ENCODE assay signal across 26 cellular contexts in genomic region chr5:154722097-154722496, GRCh38. TPM values are rescaled to one million over a fixed set of nuclear protein-coding genes. Genes with fewer than 3 reads are reported as not detected.
DNase-seq lines count a peak whose midpoint lies in the region; ATAC-seq and TF ChIP-seq lines count a peak whose summit lies in the region.
"Had no signal": no experiment of that assay in that cellular context is flagged by ENCODE, and none has a peak within 500 bp of the region (broad histone marks: within the 10 kb centered on the region; RNA-seq: fewer than 3 reads in every experiment).

No MANE protein-coding gene starts in this region.

- H3K9me3 ChIP-seq in HUES48 (ENCODE audit: control insufficient read depth, insufficient read depth, low read length): no peaks in the 10 kb centered on the region
- H3K9me3 ChIP-seq in iPS-18a (ENCODE audit: control insufficient read depth, low read depth, low read length): no peaks in the 10 kb centered on the region
- H3K9me3 ChIP-seq: BLaER1, MG63, SJCRH30 had no signal

- H3K79me2 ChIP-seq in GM23338 (replicated peaks; ENCODE audit: insufficient read depth): peaks cover 51% of the 10 kb centered on the region

- H3K4me3 Mint-ChIP-seq in GM23338: peak overlapping the region; percentile 37
- H3K4me3 Mint-ChIP-seq: CD4-positive, CD25-positive, alpha-beta regulatory T cell; HFFc6 had no signal

- H3K9ac ChIP-seq in HUES48 (ENCODE audit: low read depth, low read length) (no peak overlapping the region), iPS-18a (ENCODE audit: low read length) (no peak overlapping the region)
- H3K9ac ChIP-seq: BLaER1 had no signal

- TF ChIP-seq CTCF in GM23338 (conservative IDR thresholded peaks at IDR 0.05; ENCODE audit: low read depth in 2 of 2): no peak

- peaks cover 48% of the 10 kb centered on the region for H3K4me1 Mint-ChIP-seq in GM23338
- H3K4me1 Mint-ChIP-seq: CD4-positive, CD25-positive, alpha-beta regulatory T cell had no signal

- H3K36me3 ChIP-seq in GM23338 (ENCODE audit: insufficient read depth) (0 out of 2 replicates have a peak, but pooled peaks cover 3% of the 10 kb centered on the region), HUES48 (ENCODE audit: control insufficient read depth, insufficient read depth, low read length) (peaks cover 4% of the 10 kb centered on the region; the same call in 1 of the 2 replicates), iPS-18a (ENCODE audit: control insufficient read depth, low read depth, low read length) (no peaks in the 10 kb centered on the region)
- H3K36me3 ChIP-seq: BLaER1, MG63, SJCRH30 had no signal

- H3K4me3 ChIP-seq in GM23338 (peak overlapping the region; percentile 8), HUES48 (ENCODE audit: low read depth, low read length) (peak overlapping the region; percentile 40; the same call in 1 of the 2 replicates), iPS-18a (ENCODE audit: low read length) (peak overlapping the region; percentile 28)
- H3K4me3 ChIP-seq: BLaER1, MG63, PC-9, SJCRH30 had no signal

- no peaks in the 10 kb centered on the region for H3K9me2 ChIP-seq in GM23338 (ENCODE audit: insufficient read depth)

- peak overlapping the region; percentile 66 for H3K4me2 ChIP-seq in GM23338
- H3K4me2 ChIP-seq: BLaER1, PC-9 had no signal

- DNase-seq in GM23338 (ENCODE audit: low spot score) (peak; percentile 31), dermis microvascular lymphatic vessel endothelial cell (ENCODE audit: low read depth in 2 of 2) (peak; percentile 34 to 35), NCI-H226 (no peak)
- DNase-seq in activated CD4-positive, alpha-beta T cell treated with anti-CD3 and anti-CD28 coated beads for 48 hours: no peak
- DNase-seq: CD4-positive, CD25-positive, alpha-beta regulatory T cell; DMS153; DND-41; H7; HFFc6; KBM-7; MG63; NCI-H1105 treated with DMSO at 0.1 percent for 48 hours; NCI-H146; NCI-H1930; NCI-H2107; NCI-H446; NCI-H524 treated with DMSO at 0.1 percent for 48 hours; PC-9; SJCRH30 had no signal

- H3K27me3 Mint-ChIP-seq in GM23338 (ENCODE audit: insufficient read depth, low read depth, poor library complexity): no peaks in the 10 kb centered on the region
- H3K27me3 Mint-ChIP-seq: CD4-positive, CD25-positive, alpha-beta regulatory T cell had no signal

- H3K4me1 ChIP-seq in GM23338 (ENCODE audit: insufficient read depth) (peaks cover 33% of the 10 kb centered on the region), HUES48 (ENCODE audit: control insufficient read depth, insufficient read depth, low read length) (peaks cover 24% of the 10 kb centered on the region), iPS-18a (ENCODE audit: control insufficient read depth, low read depth, low read length) (peaks cover 25% of the 10 kb centered on the region)
- H3K4me1 ChIP-seq: BLaER1, SJCRH30 had no signal

- no peaks in the 10 kb centered on the region for H3K9me3 Mint-ChIP-seq in GM23338
- H3K9me3 Mint-ChIP-seq: CD4-positive, CD25-positive, alpha-beta regulatory T cell; HFFc6 had no signal

- H3K27ac Mint-ChIP-seq in GM23338: peak overlapping the region; percentile 86
- H3K27ac Mint-ChIP-seq: CD4-positive, CD25-positive, alpha-beta regulatory T cell; HFFc6 had no signal

- H3K36me3 Mint-ChIP-seq in GM23338 (ENCODE audit: low read depth): peaks cover 10% of the 10 kb centered on the region; the same call in 2 of the 3 replicates
- H3K36me3 Mint-ChIP-seq: CD4-positive, CD25-positive, alpha-beta regulatory T cell had no signal

- ATAC-seq in GM23338: peak; percentile 73
- no peak for ATAC-seq in GM18867 (IDR thresholded peaks at IDR 0.05; ENCODE audit: unreplicated experiment)
- ATAC-seq in HG03378 (IDR thresholded peaks at IDR 0.05; ENCODE audit: unreplicated experiment): no peak
- ATAC-seq: Right ventricle myocardium inferior, SK-N-SH treated with all-trans-retinoic acid at 6 μM for 48 hours had no signal

- peak overlapping the region; percentile 88 for H3K27ac ChIP-seq in GM23338 (ENCODE audit: low read depth)
- peak overlapping the region; percentile 61 for H3K27ac ChIP-seq in HUES48 (ENCODE audit: low read depth, low read length)
- no peak overlapping the region for H3K27ac ChIP-seq in iPS-18a (ENCODE audit: low read length)
- H3K27ac ChIP-seq: BLaER1, PC-9, SJCRH30 had no signal

- H2AFZ ChIP-seq in GM23338: no peak overlapping the region
- H2AFZ ChIP-seq: PC-9 had no signal

- peaks cover 11% of the 10 kb centered on the region for H3F3A ChIP-seq in GM23338 (replicated peaks; ENCODE audit: low read depth)

- no peaks in the 10 kb centered on the region for H4K20me1 ChIP-seq in GM23338 (replicated peaks; ENCODE audit: insufficient read depth)
- H4K20me1 ChIP-seq: BLaER1 had no signal

- H3K27me3 ChIP-seq in GM23338 (ENCODE audit: insufficient read depth): no peaks in the 10 kb centered on the region
- no peaks in the 10 kb centered on the region for H3K27me3 ChIP-seq in HUES48 (ENCODE audit: control insufficient read depth, insufficient read depth, low read length)
- no peaks in the 10 kb centered on the region for H3K27me3 ChIP-seq in iPS-18a (ENCODE audit: control insufficient read depth, insufficient read depth, low read length)
- H3K27me3 ChIP-seq: BLaER1, MG63, SJCRH30 had no signal

TF ChIP-seq in GM23338, 12 proteins besides CTCF, POLR2A, EP300 and RAD21 (continues in another document):
- TF ChIP-seq ZNF462 (CRISPR knock-in tag; IDR thresholded peaks at IDR 0.05): no peak
- TF ChIP-seq JUNB (IDR thresholded peaks at IDR 0.05; ENCODE audit: unreplicated experiment): no peak

RNA-seq across cellular contexts. Expression of gene LARP1, which starts 33.1 kb away (rescaled TPM):
- 267 and 302 TPM in 2 replicates for total RNA-seq in GM23338 (2014; rRNA removed; shearing (Covaris generic))
- polyA plus RNA-seq in GM23338 (2016; fragmentation: Nextera tagmentation; extraction: Ambion mirVana): 133 and 153 TPM in 2 replicates
- 30.4 and 45.0 TPM in 2 replicates for total RNA-seq in dermis microvascular lymphatic vessel endothelial cell

Comparison
In these comparisons a context has a peak if more than half of its experiments do, and no peak if none do; other contexts are left out.
1. DNase-seq: peak in GM23338 (single experiment) and dermis microvascular lymphatic vessel endothelial cell (2 of 2); none in NCI-H226 (single experiment) and activated CD4-positive, alpha-beta T cell treated with anti-CD3 and anti-CD28 coated beads for 48 hours (single experiment).
2. Peak in every context shown above with its lines, with median percentiles within 50 percentile points of each other: H3K4me3 ChIP-seq.